In genomic region chr1:30756206-30756544, GRCh38 we compare ENCODE assay signal across 11 cellular contexts. TPM values are rescaled to one million over a fixed set of nuclear protein-coding genes. Genes with fewer than 3 reads are reported as not detected.
DNase-seq lines count a peak whose midpoint lies in the region; ATAC-seq lines count a peak whose summit lies in the region.
"Had no signal": no experiment of that assay in that cellular context is flagged by ENCODE, and none has a peak within 500 bp of the region (broad histone marks: within the 10 kb centered on the region; RNA-seq: fewer than 3 reads in every experiment).

No MANE protein-coding gene starts in this region.

- H3K4me3 Mint-ChIP-seq in stimulated activated naive CD8-positive, alpha-beta T cell treated with anti-CD3 and anti-CD28 coated beads, Interleukin-15, Interleukin-2, amounts not matched to agents 100 ng/mL and 50 ng/mL, for 24 hours: peak overlapping the region; percentile 94
- H3K4me3 Mint-ChIP-seq in activated naive CD8-positive, alpha-beta T cell treated with anti-CD3 and anti-CD28 coated beads for 36 hours: peak overlapping the region; percentile 99

- no peaks in the 10 kb centered on the region for H3K9me3 Mint-ChIP-seq in stimulated activated naive CD8-positive, alpha-beta T cell treated with anti-CD3 and anti-CD28 coated beads, Interleukin-15, Interleukin-2, amounts not matched to agents 100 ng/mL and 50 ng/mL, for 24 hours
- H3K9me3 Mint-ChIP-seq in activated naive CD8-positive, alpha-beta T cell treated with anti-CD3 and anti-CD28 coated beads for 36 hours: no peaks in the 10 kb centered on the region

- no peaks in the 10 kb centered on the region for H3K27me3 ChIP-seq in muscle layer of duodenum (ENCODE audit: low read depth, low read length)

- no peaks in the 10 kb centered on the region for H3K9me3 ChIP-seq in muscle layer of duodenum (ENCODE audit: control insufficient read depth in 1 of 2, low read length in 2 of 2)

- H3K36me3 ChIP-seq in muscle layer of duodenum (ENCODE audit: control insufficient read depth in 1 of 2, insufficient read depth in 2 of 2, low read length in 2 of 2): no peaks in the 10 kb centered on the region
- H3K36me3 ChIP-seq in urinary bladder (ENCODE audit: insufficient read depth): no peaks in the 10 kb centered on the region

- no peak for DNase-seq in stimulated activated naive CD8-positive, alpha-beta T cell treated with anti-CD3 and anti-CD28 coated beads, Interleukin-15, Interleukin-2, amounts not matched to agents 100 U/mL and 50 U/mL, for 24 hours
- no peak for DNase-seq in activated naive CD8-positive, alpha-beta T cell treated with anti-CD3 and anti-CD28 coated beads for 36 hours
- no peak for DNase-seq in NCI-H2107 (lab: John Stamatoyannopoulos, UW)
- no peak for DNase-seq in left colon
- DNase-seq: NCI-H1436, SHP77 treated with DMSO at 0.1 percent for 48 hours had no signal

- peaks cover 27% of the 10 kb centered on the region for H3K36me3 Mint-ChIP-seq in stimulated activated naive CD8-positive, alpha-beta T cell treated with anti-CD3 and anti-CD28 coated beads, Interleukin-15, Interleukin-2, amounts not matched to agents 100 ng/mL and 50 ng/mL, for 24 hours (ENCODE audit: low read depth)
- H3K36me3 Mint-ChIP-seq in activated naive CD8-positive, alpha-beta T cell treated with anti-CD3 and anti-CD28 coated beads for 36 hours: peaks cover 41% of the 10 kb centered on the region

- ATAC-seq in stimulated activated naive CD8-positive, alpha-beta T cell treated with anti-CD3 and anti-CD28 coated beads, Interleukin-15, Interleukin-2, amounts not matched to agents 100 U/mL and 50 U/mL, for 24 hours: no peak
- ATAC-seq in GM21381 (IDR thresholded peaks at IDR 0.05; ENCODE audit: unreplicated experiment): no peak
- ATAC-seq in left colon: no peak

- intact Hi-C loops in left colon (cut with DNase I, micrococcal nuclease): no loop called here

- H3K4me3 ChIP-seq in muscle layer of duodenum (ENCODE audit: low read depth in 1 of 2, low read length in 2 of 2) (peak overlapping the region; percentile 47 to 50), urinary bladder (ENCODE audit: low read depth, low read length) (peak overlapping the region; percentile 4)

- H3K27ac ChIP-seq in muscle layer of duodenum (ENCODE audit: low read length) (peak overlapping the region; percentile 8), urinary bladder (ENCODE audit: low read depth) (no peak overlapping the region)

- H3K4me1 ChIP-seq in muscle layer of duodenum (ENCODE audit: control insufficient read depth in 1 of 2, insufficient read depth in 2 of 2, low read length in 2 of 2) (peaks cover 0 to under 1% of the 10 kb centered on the region in 2 donors), urinary bladder (ENCODE audit: insufficient read depth) (no peaks in the 10 kb centered on the region)
- H3K4me1 ChIP-seq: parathyroid adenoma had no signal

- WGBS in urinary bladder: 87% methylated on average over 4 of the region's 4 CpGs

- H3K27me3 Mint-ChIP-seq in stimulated activated naive CD8-positive, alpha-beta T cell treated with anti-CD3 and anti-CD28 coated beads, Interleukin-15, Interleukin-2, amounts not matched to agents 100 ng/mL and 50 ng/mL, for 24 hours: no peaks in the 10 kb centered on the region
- H3K27me3 Mint-ChIP-seq in activated naive CD8-positive, alpha-beta T cell treated with anti-CD3 and anti-CD28 coated beads for 36 hours: no peaks in the 10 kb centered on the region

- peak overlapping the region; percentile 97 for H3K27ac Mint-ChIP-seq in stimulated activated naive CD8-positive, alpha-beta T cell treated with anti-CD3 and anti-CD28 coated beads, Interleukin-15, Interleukin-2, amounts not matched to agents 100 ng/mL and 50 ng/mL, for 24 hours
- H3K27ac Mint-ChIP-seq in activated naive CD8-positive, alpha-beta T cell treated with anti-CD3 and anti-CD28 coated beads for 36 hours: peak overlapping the region; percentile 98

- H3K4me1 Mint-ChIP-seq in stimulated activated naive CD8-positive, alpha-beta T cell treated with anti-CD3 and anti-CD28 coated beads, Interleukin-15, Interleukin-2, amounts not matched to agents 100 ng/mL and 50 ng/mL, for 24 hours (ENCODE audit: low read depth): peaks cover 97% of the 10 kb centered on the region
- peaks cover 76% of the 10 kb centered on the region for H3K4me1 Mint-ChIP-seq in activated naive CD8-positive, alpha-beta T cell treated with anti-CD3 and anti-CD28 coated beads for 36 hours

RNA-seq across cellular contexts. Expression of gene LAPTM5, which starts 1.4 kb away (rescaled TPM):
- total RNA-seq in activated naive CD8-positive, alpha-beta T cell treated with anti-CD3 and anti-CD28 coated beads for 36 hours: 100 to 1,000 TPM; 232 to 233 TPM
- total RNA-seq in urinary bladder (20.4 TPM), left colon (10 to 100 TPM; 10.7 to 49.1 TPM)
- 99.9 TPM for polyA plus RNA-seq in urinary bladder

RNA-seq across cellular contexts. Expression of gene MATN1, which starts 32.8 kb away (rescaled TPM):
- total RNA-seq in activated naive CD8-positive, alpha-beta T cell treated with anti-CD3 and anti-CD28 coated beads for 36 hours: 1 to 10 TPM; 1.1 to 1.5 TPM
- total RNA-seq in urinary bladder: 0.85 TPM
- 0.24 TPM for polyA plus RNA-seq in urinary bladder
- not detected for total RNA-seq in left colon

Comparison
In these comparisons a context has a peak if more than half of its experiments do, and no peak if none do; other contexts are left out.
1. RNA of gene LAPTM5, which starts 1.4 kb away (total RNA-seq): 232 to 233 TPM in activated naive CD8-positive, alpha-beta T cell treated with anti-CD3 and anti-CD28 coated beads for 36 hours; 10.7 to 49.1 TPM in left colon and 20.4 TPM in urinary bladder (single experiment); every median in the first group is over 4 times any median in the second.